2 cellular contexts compared by ENCODE assay signal in the genomic region with DNA sequence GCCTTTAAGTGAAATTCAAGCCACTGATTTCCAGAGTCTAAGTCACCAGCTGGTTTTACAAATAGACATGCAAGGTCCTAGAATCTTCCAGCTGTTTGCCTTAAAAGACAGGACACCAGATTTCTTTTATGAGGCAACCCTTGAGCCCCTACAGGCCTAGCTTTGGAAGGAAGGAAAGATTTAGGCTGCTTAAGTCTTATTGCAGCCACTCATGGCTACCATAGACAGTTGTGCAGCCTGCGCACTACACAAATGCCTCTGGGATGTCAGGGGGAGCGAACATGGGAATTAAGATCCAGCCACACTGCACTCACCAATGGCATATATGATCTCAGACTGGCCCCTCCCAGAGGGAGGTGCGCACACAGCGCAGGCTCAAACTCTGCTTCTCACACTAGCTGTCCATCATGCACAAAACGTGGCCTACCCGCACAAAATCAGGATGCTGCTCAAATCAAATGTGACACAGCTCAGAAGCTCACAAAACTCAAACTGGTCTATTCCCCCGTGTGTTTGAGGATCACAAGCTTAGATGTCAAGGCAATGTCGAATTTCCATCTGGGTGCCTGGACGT.
A peak's percentile ranks its signal among the peaks of the same experiment; 100 is the strongest.
TF ChIP-seq lines count a peak whose summit lies in the region.

No MANE protein-coding gene starts in this region.

TF ChIP-seq in IMR-90, 13 proteins besides CTCF, POLR2A, EP300 and RAD21:
- TF ChIP-seq, protein P1, sequence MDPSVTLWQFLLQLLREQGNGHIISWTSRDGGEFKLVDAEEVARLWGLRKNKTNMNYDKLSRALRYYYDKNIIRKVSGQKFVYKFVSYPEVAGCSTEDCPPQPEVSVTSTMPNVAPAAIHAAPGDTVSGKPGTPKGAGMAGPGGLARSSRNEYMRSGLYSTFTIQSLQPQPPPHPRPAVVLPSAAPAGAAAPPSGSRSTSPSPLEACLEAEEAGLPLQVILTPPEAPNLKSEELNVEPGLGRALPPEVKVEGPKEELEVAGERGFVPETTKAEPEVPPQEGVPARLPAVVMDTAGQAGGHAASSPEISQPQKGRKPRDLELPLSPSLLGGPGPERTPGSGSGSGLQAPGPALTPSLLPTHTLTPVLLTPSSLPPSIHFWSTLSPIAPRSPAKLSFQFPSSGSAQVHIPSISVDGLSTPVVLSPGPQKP (IDR thresholded peaks at IDR 0.05; ENCODE audit: borderline replicate concordance, low read depth, low read length): no peak

TF ChIP-seq in K562, 482 proteins besides CTCF, POLR2A, EP300 and RAD21:
- TF ChIP-seq ZNF57 (CRISPR knock-in tag; IDR thresholded peaks at IDR 0.05) (no peak), HNRNPLL (IDR thresholded peaks at IDR 0.05; ENCODE audit: low read depth, low read length, poor library complexity, severe bottlenecking) (peak; percentile 44), NRF1 (conservative IDR thresholded peaks at IDR 0.05 in 1 of 2, IDR thresholded peaks at IDR 0.05 in 1 of 2) (peak; percentile 28 to 50; a peak in 3 of 4 replicates)
- TF ChIP-seq, protein P2, sequence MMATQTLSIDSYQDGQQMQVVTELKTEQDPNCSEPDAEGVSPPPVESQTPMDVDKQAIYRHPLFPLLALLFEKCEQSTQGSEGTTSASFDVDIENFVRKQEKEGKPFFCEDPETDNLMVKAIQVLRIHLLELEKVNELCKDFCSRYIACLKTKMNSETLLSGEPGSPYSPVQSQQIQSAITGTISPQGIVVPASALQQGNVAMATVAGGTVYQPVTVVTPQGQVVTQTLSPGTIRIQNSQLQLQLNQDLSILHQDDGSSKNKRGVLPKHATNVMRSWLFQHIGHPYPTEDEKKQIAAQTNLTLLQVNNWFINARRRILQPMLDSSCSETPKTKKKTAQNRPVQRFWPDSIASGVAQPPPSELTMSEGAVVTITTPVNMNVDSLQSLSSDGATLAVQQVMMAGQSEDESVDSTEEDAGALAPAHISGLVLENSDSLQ (IDR thresholded peaks at IDR 0.05): peak; percentile 76
